Comparison of ENCODE assay signal across 11 cellular contexts in the genomic region with DNA sequence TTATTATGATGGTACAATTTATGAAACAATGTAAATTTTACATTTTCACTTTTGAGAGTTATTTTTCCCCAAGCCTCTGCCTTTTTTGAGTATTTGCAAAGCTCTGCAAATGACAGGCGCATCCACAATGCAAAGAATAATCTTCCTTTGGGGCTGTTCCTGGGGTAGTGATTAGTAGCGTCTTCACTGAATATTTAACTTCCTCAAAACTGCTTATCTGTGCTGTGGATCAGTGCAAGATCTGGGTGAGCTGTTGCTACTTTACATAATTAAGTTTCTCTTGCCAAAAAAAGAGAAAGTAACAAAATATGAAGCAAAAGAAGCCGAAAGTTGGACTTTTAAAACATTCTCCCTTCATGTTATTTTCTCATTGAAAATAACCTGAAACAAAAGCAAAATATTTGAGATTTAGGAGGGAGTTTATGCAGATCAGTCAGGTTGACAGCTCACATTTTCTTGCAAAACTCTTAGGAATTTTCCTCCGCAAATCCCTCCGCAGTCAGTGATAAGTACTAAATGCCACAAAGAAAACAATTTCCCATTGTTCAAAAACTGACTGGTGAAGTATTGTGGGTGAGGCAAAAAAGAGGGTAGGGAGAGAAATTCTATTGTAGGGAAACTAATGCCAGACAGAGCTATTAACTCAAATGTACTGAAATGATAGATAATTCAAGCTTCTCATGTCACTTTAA.
DNase-seq lines count a peak whose midpoint lies in the region; ATAC-seq and TF ChIP-seq lines count a peak whose summit lies in the region.
"Had no signal": no experiment of that assay in that cellular context is flagged by ENCODE, and none has a peak within 500 bp of the region (broad histone marks: within the 10 kb centered on the region; RNA-seq: fewer than 3 reads in every experiment).

No MANE protein-coding gene starts in this region.

- ATAC-seq in HG03039 (IDR thresholded peaks at IDR 0.05; ENCODE audit: unreplicated experiment), result no peak
- no peak for ATAC-seq in GM18873 (IDR thresholded peaks at IDR 0.05; ENCODE audit: low FRiP score, unreplicated experiment)

- H3K9me3 ChIP-seq in SK-N-MC (ENCODE audit: low read depth, low read length), result no peaks in the 10 kb centered on the region
- H3K9me3 ChIP-seq: BLaER1 treated with 17β-estradiol and CSF1 and Interleukin-3, amounts not matched to agents 10 nM and 100 nM had no signal

- no peaks in the 10 kb centered on the region for H3K27me3 Mint-ChIP-seq in HFFc6 (ENCODE audit: insufficient read depth)

- TF ChIP-seq CTCF in HFFc6 (IDR thresholded peaks at IDR 0.05), result no peak
- TF ChIP-seq CTCF in RWPE1 (conservative IDR thresholded peaks at IDR 0.05; ENCODE audit: low read depth), result no peak

- peaks cover 7% of the 10 kb centered on the region; the same call in 1 of the 2 replicates for H3K4me1 Mint-ChIP-seq in HFFc6 (ENCODE audit: low read depth)

- DNase-seq in A172 (ENCODE audit: low spot score) (peak; percentile 63), HFFc6 (no peak), SK-N-MC (ENCODE audit: low read depth, low spot score) (peak; percentile 28), foreskin melanocyte (peak; percentile 62), RWPE1 (ENCODE audit: low spot score) (no peak), GOT3 (lab: John Stamatoyannopoulos, UW) (no peak)
- DNase-seq: activated effector memory CD4-positive, alpha-beta T cell treated with anti-CD3 and anti-CD28 coated beads, Interleukin-2, amount 50 U/mL, for 16 hours; NCI-H2029 treated with DMSO at 0.1 percent for 48 hours had no signal

- peak overlapping the region; percentile 17 for H3K9ac ChIP-seq in SK-N-MC (ENCODE audit: insufficient read length)
- H3K9ac ChIP-seq: BLaER1 treated with 17β-estradiol and CSF1 and Interleukin-3, amounts not matched to agents 10 nM and 100 nM had no signal

- no peaks in the 10 kb centered on the region for H3K36me3 Mint-ChIP-seq in HFFc6 (ENCODE audit: low read depth)

- CTCF ChIA-PET in RWPE1 (lab: Yijun Ruan, JAX), result no interaction called here

- peak overlapping the region; percentile 33; the same call in 1 of the 2 replicates for H3K27ac ChIP-seq in SK-N-MC
- no peak overlapping the region for H3K27ac ChIP-seq in RWPE1
- H3K27ac ChIP-seq: BLaER1 treated with 17β-estradiol and CSF1 and Interleukin-3, amounts not matched to agents 10 nM and 100 nM had no signal

- peak overlapping the region; percentile 18; the same call in 1 of the 2 replicates for H3K4me3 Mint-ChIP-seq in HFFc6

- no peaks in the 10 kb centered on the region for H3K36me3 ChIP-seq in SK-N-MC (ENCODE audit: insufficient read depth, low read length)
- H3K36me3 ChIP-seq: BLaER1 treated with 17β-estradiol and CSF1 and Interleukin-3, amounts not matched to agents 10 nM and 100 nM had no signal

- POLR2A ChIA-PET in RWPE1 (lab: Yijun Ruan, JAX; ENCODE audit: low non-redundant PET), result no interaction called here

- H3K4me3 ChIP-seq in SK-N-MC, result peak overlapping the region; percentile 66
- H3K4me3 ChIP-seq: BLaER1 treated with 17β-estradiol and CSF1 and Interleukin-3, amounts not matched to agents 10 nM and 100 nM had no signal

- H3K27ac Mint-ChIP-seq in HFFc6, result no peak overlapping the region

- H3K9me3 Mint-ChIP-seq in HFFc6, result no peaks in the 10 kb centered on the region

Comparison
In these comparisons a context has a peak if more than half of its experiments do, and no peak if none do; other contexts are left out.
1. DNase-seq: peak in A172 (single experiment), SK-N-MC (single experiment) and foreskin melanocyte (single experiment); none in HFFc6 (single experiment), RWPE1 (single experiment) and GOT3 (single experiment).